11 cellular contexts compared by ENCODE assay signal in genomic region chr18:79540914-79541301, GRCh38.
"Had no signal": no experiment of that assay in that cellular context is flagged by ENCODE, and none has a peak within 500 bp of the region (broad histone marks: within the 10 kb centered on the region; RNA-seq: fewer than 3 reads in every experiment).

No MANE protein-coding gene starts in this region.

- H3K27me3 ChIP-seq: body of pancreas had no signal

- H3K27ac ChIP-seq: body of pancreas had no signal

- ATAC-seq: activated naive CD4-positive, alpha-beta T cell treated with anti-CD3 and anti-CD28 coated beads, Interleukin-2, amount 50 U/mL, for 72 hours; body of pancreas; SK-N-SH treated with all-trans-retinoic acid at 6 μM for 48 hours; WTC11 had no signal

- DNase-seq: activated CD4-positive, alpha-beta T cell treated with anti-CD3 and anti-CD28 coated beads, Interleukin-2, amount 10 ng/mL, durations not matched to agents 7 days and 5 days; activated effector memory CD4-positive, alpha-beta T cell treated with anti-CD3 and anti-CD28 coated beads, Interleukin-2, amount 50 U/mL, for 16 hours; amniotic stem cell; body of pancreas; nephron progenitor cell; SHP77; stimulated activated CD4-positive, alpha-beta T cell treated with anti-CD3 and anti-CD28 coated beads, Interleukin-15, amount 100 ng/mL, for 24 hours; stimulated activated CD4-positive, alpha-beta T cell treated with anti-CD3 and anti-CD28 coated beads, Interleukin-4, amount 100 ng/mL, for 4 hours had no signal

- H3K9me3 ChIP-seq: body of pancreas had no signal

- H3K4me1 ChIP-seq: body of pancreas had no signal

- H3K4me3 ChIP-seq: body of pancreas had no signal
